In genomic region chr18:55529581-55529980, GRCh38 we compare ENCODE assay signal across 18 cellular contexts.
"Had no signal": no experiment of that assay in that cellular context is flagged by ENCODE, and none has a peak within 500 bp of the region (broad histone marks: within the 10 kb centered on the region; RNA-seq: fewer than 3 reads in every experiment).

No MANE protein-coding gene starts in this region.

- H3K9me3 ChIP-seq: esophagus muscularis mucosa, right atrium auricular region, tibial artery had no signal

- H3K27me3 ChIP-seq: esophagus muscularis mucosa, right atrium auricular region, tibial artery had no signal

- H3K27me3 Mint-ChIP-seq: activated CD4-positive, alpha-beta T cell treated with anti-CD3 and anti-CD28 coated beads, Interleukin-2, amount 10 ng/mL, durations not matched to agents 24 days and 14 days; activated CD8-positive, alpha-beta T cell treated with anti-CD3 and anti-CD28 coated beads for 36 hours had no signal

- H3K27ac Mint-ChIP-seq: activated CD4-positive, alpha-beta T cell treated with anti-CD3 and anti-CD28 coated beads, Interleukin-2, amount 10 ng/mL, durations not matched to agents 24 days and 14 days; activated CD8-positive, alpha-beta T cell treated with anti-CD3 and anti-CD28 coated beads for 36 hours; activated naive CD8-positive, alpha-beta T cell treated with anti-CD3 and anti-CD28 coated beads, Interleukin-2, amount 10 ng/mL, durations not matched to agents 7 days and 5 days; activated T-helper 2 cell treated with anti-CD3 and anti-CD28 coated beads, Interferon-gamma antibody, Interleukin-2, Interleukin-4, amounts not matched to agents 10 μg/mL and 5 μg/mL and 100 μg/mL, durations not matched to agents 14 hours and 24 hours and 36 hours; natural killer cell treated with Interleukin-12 subunit alpha and Interleukin-12 subunit beta and Interleukin-15 and Interleukin-18, amount 100 ng/mL, for 72 hours had no signal

- H3K36me3 Mint-ChIP-seq: activated naive CD8-positive, alpha-beta T cell treated with anti-CD3 and anti-CD28 coated beads, Interleukin-2, amount 10 ng/mL, durations not matched to agents 7 days and 5 days; natural killer cell treated with Interleukin-12 subunit alpha and Interleukin-12 subunit beta and Interleukin-15 and Interleukin-18, amount 100 ng/mL, for 72 hours had no signal

- ATAC-seq: activated CD8-positive, alpha-beta T cell treated with anti-CD3 and anti-CD28 coated beads for 36 hours; natural killer cell treated with Interleukin-12 subunit alpha and Interleukin-12 subunit beta and Interleukin-15 and Interleukin-18, amount 100 ng/mL, for 72 hours had no signal

- H3K4me3 ChIP-seq: esophagus muscularis mucosa, right atrium auricular region, tibial artery had no signal

- H3K4me1 Mint-ChIP-seq: activated CD4-positive, alpha-beta T cell treated with anti-CD3 and anti-CD28 coated beads, Interleukin-2, amount 10 ng/mL, durations not matched to agents 24 days and 14 days; activated naive CD8-positive, alpha-beta T cell treated with anti-CD3 and anti-CD28 coated beads, Interleukin-2, amount 10 ng/mL, durations not matched to agents 7 days and 5 days had no signal

- H3K4me3 Mint-ChIP-seq: activated CD4-positive, alpha-beta T cell treated with anti-CD3 and anti-CD28 coated beads, Interleukin-2, amount 10 ng/mL, durations not matched to agents 24 days and 14 days; activated CD8-positive, alpha-beta T cell treated with anti-CD3 and anti-CD28 coated beads for 36 hours; activated naive CD8-positive, alpha-beta T cell treated with anti-CD3 and anti-CD28 coated beads, Interleukin-2, amount 10 ng/mL, durations not matched to agents 7 days and 5 days; natural killer cell treated with Interleukin-12 subunit alpha and Interleukin-12 subunit beta and Interleukin-15 and Interleukin-18, amount 100 ng/mL, for 72 hours had no signal

- H3K27ac ChIP-seq: esophagus muscularis mucosa, right atrium auricular region, tibial artery had no signal

- DNase-seq: activated CD4-positive, alpha-beta T cell treated with anti-CD3 and anti-CD28 coated beads, Interleukin-2, amount 10 ng/mL, durations not matched to agents 24 days and 14 days; activated CD8-positive, alpha-beta T cell treated with anti-CD3 and anti-CD28 coated beads for 36 hours; activated naive CD4-positive, alpha-beta T cell treated with Interleukin-2 at 50 U/mL for 16 hours; activated naive CD8-positive, alpha-beta T cell treated with anti-CD3 and anti-CD28 coated beads, Interleukin-2, amount 10 ng/mL, durations not matched to agents 7 days and 5 days; activated T-cell treated with anti-CD3 and anti-CD28 coated beads, Interleukin-2, amount 50 U/mL, for 1 hour; amygdala; cortex of kidney; mesenchymal stem cell; nucleus accumbens; posterior cingulate gyrus; stimulated activated CD4-positive, alpha-beta T cell treated with anti-CD3 and anti-CD28 coated beads, Interleukin-2, amount 100 ng/mL, for 24 hours; stimulated activated naive CD4-positive, alpha-beta T cell treated with Interleukin-2 at 50 U/mL for 16 hours; T1000; tibial artery had no signal

- H3K4me1 ChIP-seq: right atrium auricular region, tibial artery had no signal

- H3K9me3 Mint-ChIP-seq: activated CD4-positive, alpha-beta T cell treated with anti-CD3 and anti-CD28 coated beads, Interleukin-2, amount 10 ng/mL, durations not matched to agents 24 days and 14 days; activated CD8-positive, alpha-beta T cell treated with anti-CD3 and anti-CD28 coated beads for 36 hours; activated naive CD8-positive, alpha-beta T cell treated with anti-CD3 and anti-CD28 coated beads, Interleukin-2, amount 10 ng/mL, durations not matched to agents 7 days and 5 days; activated T-helper 2 cell treated with anti-CD3 and anti-CD28 coated beads, Interferon-gamma antibody, Interleukin-2, Interleukin-4, amounts not matched to agents 10 μg/mL and 5 μg/mL and 100 μg/mL, durations not matched to agents 14 hours and 24 hours and 36 hours; natural killer cell treated with Interleukin-12 subunit alpha and Interleukin-12 subunit beta and Interleukin-15 and Interleukin-18, amount 100 ng/mL, for 72 hours had no signal

- H3K36me3 ChIP-seq: esophagus muscularis mucosa, right atrium auricular region, tibial artery had no signal
